ENCODE assay signal across 21 cellular contexts in genomic region chr6:130680118-130680517, GRCh38.
DNase-seq lines count a peak whose midpoint lies in the region; ATAC-seq and TF ChIP-seq lines count a peak whose summit lies in the region.
"Had no signal": no experiment of that assay in that cellular context is flagged by ENCODE, and none has a peak within 500 bp of the region (broad histone marks: within the 10 kb centered on the region; RNA-seq: fewer than 3 reads in every experiment).

No MANE protein-coding gene starts in this region.

- in situ Hi-C loops in gastrocnemius medialis (cut with MboI; ENCODE audit: low sequenced_read_pairs in 4 of 4): no loop called here

- H3K36me3 ChIP-seq in ascending aorta (no peaks in the 10 kb centered on the region), gastrocnemius medialis (no peaks in the 10 kb centered on the region), spleen (no peaks in the 10 kb centered on the region)
- H3K36me3 ChIP-seq: adrenal gland, right lobe of liver had no signal

- no peak for ATAC-seq in gastrocnemius medialis
- no peak for ATAC-seq in HG02884 (IDR thresholded peaks at IDR 0.05; ENCODE audit: unreplicated experiment)
- ATAC-seq: Panc1, right lobe of liver had no signal

- H3K27ac ChIP-seq in ascending aorta (peak overlapping the region; percentile 64 to 73), gastrocnemius medialis (peak overlapping the region; percentile 25 to 74 (median 52)), spleen (no peak overlapping the region)
- H3K27ac ChIP-seq: right lobe of liver had no signal

- H3K9me3 ChIP-seq in ascending aorta (peaks cover 0 to 11% of the 10 kb centered on the region in 2 donors), gastrocnemius medialis (no peaks in the 10 kb centered on the region), spleen (peaks cover 0 to 16% (median 10%) of the 10 kb centered on the region in 8 donors)
- H3K9me3 ChIP-seq: adrenal gland, right lobe of liver had no signal

- WGBS in spleen, 5 donors: 50 to 81% (median 66%) methylated on average over 3 of the region's 3 CpGs

- no peak for TF ChIP-seq POLR2A in gastrocnemius medialis (IDR thresholded peaks at IDR 0.05)
- no peak for TF ChIP-seq POLR2A in spleen (IDR thresholded peaks at IDR 0.05)

- DNase-seq in AG20443 (ENCODE audit: low spot score) (peak; percentile 25), ascending aorta (ENCODE audit: low spot score in 2 of 2) (no peak), fibroblast of mammary gland (ENCODE audit: low read depth) (peak; percentile 78), gastrocnemius medialis (no peak), anterior cingulate cortex (lab: John Stamatoyannopoulos, UW) (no peak), NK-92 (lab: John Stamatoyannopoulos, UW; ENCODE audit: unreplicated experiment) (no peak), spleen (no peak)
- DNase-seq: activated CD4-positive, alpha-beta T cell treated with anti-CD3 and anti-CD28 coated beads, Interleukin-2, amount 50 U/mL, for 48 hours; activated T-cell treated with anti-CD3 and anti-CD28 coated beads, Interleukin-2, amount 50 U/mL, for 48 hours; adrenal gland; CD8-positive, alpha-beta memory T cell; hippocampal formation; left cardiac atrium; NCI-H2081 treated with DMSO at 0.1 percent for 48 hours; NCI-H774; occipital lobe; right lobe of liver; stimulated activated CD4-positive, alpha-beta T cell treated with anti-CD3 and anti-CD28 coated beads, Interleukin-4, amount 100 ng/mL, for 4 hours; SW 1271 had no signal

- no peaks in the 10 kb centered on the region for H3K27me3 ChIP-seq in ascending aorta
- H3K27me3 ChIP-seq in gastrocnemius medialis: no peaks in the 10 kb centered on the region
- no peaks in the 10 kb centered on the region for H3K27me3 ChIP-seq in spleen (replicated peaks in 1 of 7)
- H3K27me3 ChIP-seq: adrenal gland, right lobe of liver had no signal

- H3K4me3 ChIP-seq in ascending aorta (peak overlapping the region in 1 of 2 donors; percentile 2), fibroblast of mammary gland (ENCODE audit: control insufficient read depth, low read depth, low read length) (no peak overlapping the region), gastrocnemius medialis (no peak overlapping the region), spleen (no peak overlapping the region)
- H3K4me3 ChIP-seq: adrenal gland, right lobe of liver had no signal

- intact Hi-C loops in ascending aorta (cut with DNase I): loop anchor here (10.0 kb wide), 1 partner anchor 455 kb away; the partner anchor contains the start of gene AKAP7
- intact Hi-C loops in gastrocnemius medialis (cut with DNase I; ENCODE audit: low total_unique reads): no loop called here
- intact Hi-C loops in spleen (cut with DNase I; ENCODE audit: low total_unique reads): no loop called here

- no peak for TF ChIP-seq CTCF in ascending aorta (IDR thresholded peaks at IDR 0.05)
- TF ChIP-seq CTCF in fibroblast of mammary gland (conservative IDR thresholded peaks at IDR 0.05; ENCODE audit: control insufficient read depth, insufficient read depth, low read depth, low read length): no peak
- TF ChIP-seq CTCF in gastrocnemius medialis (IDR thresholded peaks at IDR 0.05 in 4 of 5, conservative IDR thresholded peaks at IDR 0.05 in 1 of 5): no peak
- TF ChIP-seq CTCF in spleen (IDR thresholded peaks at IDR 0.05 in 8 of 11, conservative IDR thresholded peaks at IDR 0.05 in 3 of 11): no peak

- H3K4me1 ChIP-seq in ascending aorta: peaks cover 0 to 14% of the 10 kb centered on the region in 2 donors
- peaks cover 0 to 9% of the 10 kb centered on the region in 2 donors for H3K4me1 ChIP-seq in gastrocnemius medialis
- no peaks in the 10 kb centered on the region for H3K4me1 ChIP-seq in spleen

Comparison
In these comparisons a context has a peak if more than half of its experiments do, and no peak if none do; other contexts are left out.
1. DNase-seq: peak in AG20443 (single experiment) and fibroblast of mammary gland (single experiment); none in ascending aorta (0 of 2), gastrocnemius medialis (0 of 2), anterior cingulate cortex (0 of 58), NK-92 (single experiment) and spleen (single experiment).
2. H3K27ac ChIP-seq: peak in ascending aorta (2 of 2) and gastrocnemius medialis (4 of 4); none in spleen (0 of 8).